In the genomic region with DNA sequence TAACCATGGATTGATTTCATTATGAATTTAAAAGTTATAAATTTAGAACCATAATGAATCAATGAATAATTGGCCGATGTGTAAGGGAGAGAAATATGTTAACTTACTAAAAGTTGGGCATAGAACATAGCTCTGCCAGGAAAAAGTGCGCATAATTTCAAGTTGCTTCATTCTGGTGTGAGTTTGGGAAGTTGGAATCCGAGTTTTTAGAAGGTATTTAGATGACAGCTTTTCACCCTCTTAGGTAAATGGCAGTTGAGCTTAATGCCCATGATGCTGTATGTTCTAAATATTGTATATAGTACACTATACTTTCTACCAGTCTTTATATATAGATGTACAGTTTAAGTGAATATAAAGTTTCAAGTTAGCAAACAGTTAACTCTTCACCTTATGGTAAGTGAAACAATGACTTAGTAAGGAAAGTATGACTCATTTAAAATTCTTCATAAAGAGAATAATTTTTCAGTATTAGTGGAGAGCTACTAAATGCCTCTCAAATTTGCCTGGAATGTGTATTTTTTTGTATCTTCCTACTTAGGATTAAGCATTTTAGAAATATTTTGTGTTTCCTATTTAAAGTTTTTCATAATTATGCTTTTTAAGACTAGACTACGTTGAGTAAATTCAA, we compare ENCODE assay signal across 8 cellular contexts. TPM values are rescaled to one million over a fixed set of nuclear protein-coding genes. Genes with fewer than 3 reads are reported as not detected.
DNase-seq lines count a peak whose midpoint lies in the region; ATAC-seq and TF ChIP-seq lines count a peak whose summit lies in the region.

No MANE protein-coding gene starts in this region.

- H3K4me3 Mint-ChIP-seq in activated naive CD4-positive, alpha-beta T cell treated with anti-CD3 and anti-CD28 coated beads, Interleukin-2, amount 50 U/mL, for 24 hours, result peak overlapping the region; percentile 99
- H3K4me3 Mint-ChIP-seq in activated CD8-positive, alpha-beta T cell treated with anti-CD3 and anti-CD28 coated beads, Interleukin-2, amount 10 ng/mL, durations not matched to agents 7 days and 5 days, result peak overlapping the region; percentile 87
- H3K4me3 Mint-ChIP-seq in immature natural killer cell, result peak overlapping the region; percentile 91 to 98 (median 93)

- no peaks in the 10 kb centered on the region for H3K9me3 Mint-ChIP-seq in activated naive CD4-positive, alpha-beta T cell treated with anti-CD3 and anti-CD28 coated beads, Interleukin-2, amount 50 U/mL, for 24 hours
- no peaks in the 10 kb centered on the region for H3K9me3 Mint-ChIP-seq in activated CD8-positive, alpha-beta T cell treated with anti-CD3 and anti-CD28 coated beads, Interleukin-2, amount 10 ng/mL, durations not matched to agents 7 days and 5 days (ENCODE audit: insufficient read depth)
- no peaks in the 10 kb centered on the region for H3K9me3 Mint-ChIP-seq in immature natural killer cell

- peaks cover 0 to 17% (median 4%) of the 10 kb centered on the region in 4 donors for H3K4me1 ChIP-seq in tibial artery

- H3K27me3 ChIP-seq in tibial artery, result no peaks in the 10 kb centered on the region

- H3K27ac ChIP-seq in tibial artery, result no peak overlapping the region

- peaks cover 6% of the 10 kb centered on the region for H3K4me1 Mint-ChIP-seq in activated naive CD4-positive, alpha-beta T cell treated with anti-CD3 and anti-CD28 coated beads, Interleukin-2, amount 50 U/mL, for 24 hours
- H3K4me1 Mint-ChIP-seq in activated CD8-positive, alpha-beta T cell treated with anti-CD3 and anti-CD28 coated beads, Interleukin-2, amount 10 ng/mL, durations not matched to agents 7 days and 5 days (ENCODE audit: low read depth), result peaks cover 23% of the 10 kb centered on the region
- peaks cover 19 to 36% of the 10 kb centered on the region in 2 donors for H3K4me1 Mint-ChIP-seq in immature natural killer cell

- peaks cover 5% of the 10 kb centered on the region for H3K36me3 Mint-ChIP-seq in activated naive CD4-positive, alpha-beta T cell treated with anti-CD3 and anti-CD28 coated beads, Interleukin-2, amount 50 U/mL, for 24 hours
- peaks cover 12% of the 10 kb centered on the region for H3K36me3 Mint-ChIP-seq in activated CD8-positive, alpha-beta T cell treated with anti-CD3 and anti-CD28 coated beads, Interleukin-2, amount 10 ng/mL, durations not matched to agents 7 days and 5 days (ENCODE audit: low read depth)
- H3K36me3 Mint-ChIP-seq in immature natural killer cell, result peaks cover 0 to 2% (median 2%) of the 10 kb centered on the region in 3 donors

- CTCF ChIA-PET in activated CD8-positive, alpha-beta T cell treated with anti-CD3 and anti-CD28 coated beads, Interleukin-2, amount 10 ng/mL, durations not matched to agents 7 days and 5 days (lab: Charles Lee), result interaction anchor here (0.9 to 3.5 kb wide), 7 partner anchors 17 to 358 kb away, joined by 3 to 29 read pairs (median 7); no protein-coding TSS in a partner anchor

- H3K36me3 ChIP-seq in tibial artery, result no peaks in the 10 kb centered on the region

- intact Hi-C loops in tibial artery (cut with DNase I; ENCODE audit: low total_unique reads), result no loop called here

- peak overlapping the region; percentile 90 for H3K27ac Mint-ChIP-seq in activated naive CD4-positive, alpha-beta T cell treated with anti-CD3 and anti-CD28 coated beads, Interleukin-2, amount 50 U/mL, for 24 hours
- peak overlapping the region; percentile 98 for H3K27ac Mint-ChIP-seq in activated CD8-positive, alpha-beta T cell treated with anti-CD3 and anti-CD28 coated beads, Interleukin-2, amount 10 ng/mL, durations not matched to agents 7 days and 5 days
- peak overlapping the region; percentile 72 to 96 (median 91) for H3K27ac Mint-ChIP-seq in immature natural killer cell

- DNase-seq in activated naive CD4-positive, alpha-beta T cell treated with Interleukin-2 at 50 U/mL for 16 hours, result no peak
- DNase-seq in activated CD8-positive, alpha-beta T cell treated with anti-CD3 and anti-CD28 coated beads, Interleukin-2, amount 10 ng/mL, durations not matched to agents 7 days and 5 days, result no peak
- no peak for DNase-seq in immature natural killer cell
- DNase-seq in tibial artery, result no peak
- no peak for DNase-seq in middle frontal gyrus (ENCODE audit: extremely low spot score, low spot score)

- no peaks in the 10 kb centered on the region for H3K9me3 ChIP-seq in tibial artery

- TF ChIP-seq CTCF in tibial artery (IDR thresholded peaks at IDR 0.05), result no peak

- ATAC-seq in activated CD8-positive, alpha-beta T cell treated with anti-CD3 and anti-CD28 coated beads, Interleukin-2, amount 10 ng/mL, durations not matched to agents 7 days and 5 days, result no peak
- no peak for ATAC-seq in HG03280 (IDR thresholded peaks at IDR 0.05; ENCODE audit: unreplicated experiment)
- no peak for ATAC-seq in GM18867 (IDR thresholded peaks at IDR 0.05; ENCODE audit: unreplicated experiment)

- H3K27me3 Mint-ChIP-seq in activated naive CD4-positive, alpha-beta T cell treated with anti-CD3 and anti-CD28 coated beads, Interleukin-2, amount 50 U/mL, for 24 hours, result no peaks in the 10 kb centered on the region
- H3K27me3 Mint-ChIP-seq in activated CD8-positive, alpha-beta T cell treated with anti-CD3 and anti-CD28 coated beads, Interleukin-2, amount 10 ng/mL, durations not matched to agents 7 days and 5 days (ENCODE audit: low read depth), result no peaks in the 10 kb centered on the region
- H3K27me3 Mint-ChIP-seq in immature natural killer cell (ENCODE audit: low read depth in 3 of 3), result peaks cover 0 to 5% (median 4%) of the 10 kb centered on the region in 3 donors

- H3K4me3 ChIP-seq in tibial artery, result peak overlapping the region; percentile 93

- POLR2A ChIA-PET in activated CD8-positive, alpha-beta T cell treated with anti-CD3 and anti-CD28 coated beads, Interleukin-2, amount 10 ng/mL, durations not matched to agents 7 days and 5 days (lab: Charles Lee), result interaction anchor here (0.8 to 3.8 kb wide), 8 partner anchors 18 to 84 kb away, joined by 3 to 74 read pairs (median 12); no protein-coding TSS in a partner anchor

RNA-seq across cellular contexts. Expression of gene C1GALT1, which starts 1.6 kb away (rescaled TPM):
- total RNA-seq in activated CD8-positive, alpha-beta T cell treated with anti-CD3 and anti-CD28 coated beads, Interleukin-2, amount 10 ng/mL, durations not matched to agents 7 days and 5 days, result 10 to 100 TPM; 47.4 to 50.7 TPM
- polyA plus RNA-seq in immature natural killer cell, result 10 to 100 TPM; 56.8 to 83.9 (median 59.4) TPM
